20 cellular contexts compared by ENCODE assay signal in the genomic region with DNA sequence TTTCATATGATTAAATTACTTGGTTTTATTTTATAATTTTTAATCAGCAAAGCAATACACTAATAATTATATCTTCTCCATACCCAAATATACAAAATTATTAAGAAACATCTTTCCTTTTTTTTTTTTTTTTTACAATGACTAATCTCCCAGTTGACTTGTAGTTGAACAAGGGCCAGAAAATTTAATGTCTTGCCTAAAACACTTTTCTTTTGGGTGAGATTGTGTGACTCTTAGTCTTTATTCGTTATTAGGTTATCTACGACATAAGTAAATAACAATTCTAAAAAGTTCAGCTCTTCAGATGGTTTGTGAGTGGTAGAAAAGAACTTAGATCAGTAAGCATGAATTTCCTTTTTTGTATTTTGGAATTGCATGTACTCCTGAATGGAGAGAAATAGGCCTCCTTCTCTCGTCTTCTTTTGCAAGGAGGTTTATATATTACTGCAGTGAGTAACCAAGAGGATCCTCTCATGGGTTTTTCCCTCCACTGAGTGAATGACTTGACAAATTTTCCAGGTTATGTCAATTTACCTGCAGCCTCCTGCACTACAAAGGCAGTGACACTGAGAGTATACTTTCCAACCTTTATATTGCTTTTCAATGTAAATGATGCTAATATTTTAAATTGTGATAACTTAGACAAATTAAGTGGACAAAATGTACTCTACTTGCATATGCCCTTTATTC.
A peak's percentile ranks its signal among the peaks of the same experiment; 100 is the strongest.
DNase-seq lines count a peak whose midpoint lies in the region; ATAC-seq, FAIRE-seq and TF ChIP-seq lines count a peak whose summit lies in the region.
"Had no signal": no experiment of that assay in that cellular context is flagged by ENCODE, and none has a peak within 500 bp of the region (broad histone marks: within the 10 kb centered on the region; RNA-seq: fewer than 3 reads in every experiment).

No MANE protein-coding gene starts in this region.

- dilution Hi-C loops in IMR-90 (cut with HindIII; ENCODE audit: low sequenced_read_pairs, unreplicated experiment) = no loop called here

- no peaks in the 10 kb centered on the region for H4K20me1 ChIP-seq in IMR-90 (ENCODE audit: insufficient read depth, low read length)
- H4K20me1 ChIP-seq: BLaER1 had no signal

- no peak overlapping the region for H2BK5ac ChIP-seq in IMR-90 (ENCODE audit: low read depth, low read length, poor library complexity, severe bottlenecking)
- no peak overlapping the region for H2BK5ac ChIP-seq in neuronal stem cell (ENCODE audit: low read length)

- in situ Hi-C loops in IMR-90 (cut with MboI; ENCODE audit: low sequenced_read_pairs) = no loop called here

- FAIRE-seq in A549 (lab: Jason Lieb, UNC) (no peak), colon (lab: Jason Lieb, UNC) (peak; percentile 14)
- FAIRE-seq: D721Med, GM18507 had no signal

- TF ChIP-seq EP300 in A549 (IDR thresholded peaks at IDR 0.05) = no peak

- H4K91ac ChIP-seq in IMR-90 (ENCODE audit: insufficient read depth, low read depth, low read length) (no peak overlapping the region), neuronal stem cell (ENCODE audit: low read depth, low read length, poor library complexity) (no peak overlapping the region)

- H4K5ac ChIP-seq in IMR-90 (ENCODE audit: low read depth, low read length) = no peak overlapping the region

- H2BK12ac ChIP-seq in neuronal stem cell (ENCODE audit: low read length) = no peak overlapping the region

- no peaks in the 10 kb centered on the region for H3K27me3 ChIP-seq in IMR-90 (ENCODE audit: control insufficient read depth, insufficient read depth, low read length)
- H3K27me3 ChIP-seq in neuronal stem cell (ENCODE audit: control insufficient read depth in 3 of 3, insufficient read depth in 3 of 3, low read depth in 1 of 3, low read length in 3 of 3) = no peaks in the 10 kb centered on the region
- H3K27me3 ChIP-seq: BLaER1 had no signal

- H3K27ac ChIP-seq in A549 (0 out of 6 replicates have a peak overlapping the region, but pooled peaks of 1 of the 2 experiments have one; percentile 29), IMR-90 (ENCODE audit: insufficient read depth, low read length) (no peak overlapping the region), neuronal stem cell (replicated peaks; ENCODE audit: low read length) (no peak overlapping the region)
- H3K27ac ChIP-seq: BLaER1 had no signal

- H3K9ac ChIP-seq in IMR-90 (ENCODE audit: low read depth, low read length) (no peak overlapping the region), neuronal stem cell (ENCODE audit: low read depth, low read length, poor library complexity) (no peak overlapping the region)
- H3K9ac ChIP-seq: BLaER1, SK-N-SH had no signal

- H3K18ac ChIP-seq in IMR-90 (ENCODE audit: low read depth, low read length) = no peak overlapping the region
- H3K18ac ChIP-seq in neuronal stem cell (ENCODE audit: low read length) = no peak overlapping the region

- H3K9me3 ChIP-seq in A549 (no peaks in the 10 kb centered on the region), IMR-90 (ENCODE audit: control insufficient read depth, insufficient read depth, low read length) (no peaks in the 10 kb centered on the region), neuronal stem cell (replicated peaks in 1 of 2; ENCODE audit: control insufficient read depth in 2 of 2, insufficient read depth in 1 of 2, low read depth in 1 of 2, low read length in 2 of 2) (no peaks in the 10 kb centered on the region)
- H3K9me3 ChIP-seq: BLaER1, SK-N-SH had no signal

- 48% methylated on average over 3 of the region's 3 CpGs for WGBS in A549 (ENCODE audit: missing lambda C conversion rate)
- no CpG with 5 or more reads among the region's 3 CpGs for WGBS in IMR-90 (ENCODE audit: extremely low coverage in 2 of 2, insufficient read length in 1 of 2), 2 experiments
- no CpG with 5 or more reads among the region's 3 CpGs for WGBS in neuronal stem cell (ENCODE audit: extremely low coverage in 2 of 2, insufficient read length in 2 of 2, insufficient replicate concordance in 1 of 2), 2 donors

- H2AK5ac ChIP-seq in IMR-90 (ENCODE audit: low read depth, low read length) (no peak overlapping the region), neuronal stem cell (ENCODE audit: low read depth, low read length) (no peak overlapping the region)

- peaks cover 17% of the 10 kb centered on the region for H3K4me1 ChIP-seq in A549
- H3K4me1 ChIP-seq in IMR-90 (ENCODE audit: control insufficient read depth, insufficient read depth, low read length) = peaks cover 2% of the 10 kb centered on the region; the same call in 1 of the 2 replicates
- peaks cover 0 to 1% of the 10 kb centered on the region in 2 donors for H3K4me1 ChIP-seq in neuronal stem cell (ENCODE audit: control insufficient read depth in 2 of 2, insufficient read depth in 1 of 2, low read depth in 1 of 2, low read length in 2 of 2)
- H3K4me1 ChIP-seq: BLaER1 had no signal

- H2AFZ ChIP-seq in IMR-90 (replicated peaks; ENCODE audit: low read length, poor library complexity) (no peak overlapping the region), neuronal stem cell (ENCODE audit: low read length) (no peak overlapping the region)

- H3K4me2 ChIP-seq in A549 = 0 out of 3 replicates have a peak overlapping the region, but pooled peaks have one; percentile 17
- H3K4me2 ChIP-seq in IMR-90 (ENCODE audit: low read depth, low read length) = no peak overlapping the region
- no peak overlapping the region for H3K4me2 ChIP-seq in neuronal stem cell (ENCODE audit: insufficient read depth, low read length, poor library complexity, severe bottlenecking)
- H3K4me2 ChIP-seq: BLaER1, SK-N-SH had no signal

- H3K9me1 ChIP-seq in IMR-90 (ENCODE audit: insufficient read depth, low read length) = 0 out of 2 replicates have a peak, but pooled peaks cover under 1% of the 10 kb centered on the region

- H3K14ac ChIP-seq in IMR-90 (replicated peaks; ENCODE audit: low read depth, low read length) (no peak overlapping the region), neuronal stem cell (ENCODE audit: low read length) (no peak overlapping the region)

- H3K79me1 ChIP-seq in IMR-90 (ENCODE audit: low read depth in 1 of 2, low read length in 2 of 2) (no peaks in the 10 kb centered on the region), neuronal stem cell (ENCODE audit: low read depth, low read length) (no peaks in the 10 kb centered on the region)

- H3K4ac ChIP-seq in IMR-90 (ENCODE audit: low read depth, low read length) (no peak overlapping the region), neuronal stem cell (ENCODE audit: low read length) (no peak overlapping the region)

- no peak overlapping the region for H3K23ac ChIP-seq in IMR-90 (ENCODE audit: low read depth, low read length)
- no peak overlapping the region for H3K23ac ChIP-seq in neuronal stem cell (ENCODE audit: low read depth, low read length, poor library complexity)

- H3K4me3 ChIP-seq in A549 (no peak overlapping the region), IMR-90 (ENCODE audit: insufficient read depth, low read depth, low read length) (no peak overlapping the region), neuronal stem cell (ENCODE audit: low read length in 2 of 2) (no peak overlapping the region)
- H3K4me3 ChIP-seq: BLaER1 had no signal

- no TSS peak for BruUV-seq in IMR-90 (replicated peaks; lab: Mats Ljungman, UMichigan)

- no peak overlapping the region for H2AK9ac ChIP-seq in IMR-90 (replicated peaks; ENCODE audit: low read depth, low read length, poor library complexity)

- CTCF ChIA-PET in A549 (lab: Yijun Ruan, JAX) (no interaction called here), IMR-90 (lab: Yijun Ruan, JAX) (interaction anchor here (0.6 kb wide), 1 partner anchor 1181 kb away, joined by 3 read pairs; no protein-coding TSS in a partner anchor)

- H2BK15ac ChIP-seq in IMR-90 (ENCODE audit: low read depth, low read length) (no peak overlapping the region), neuronal stem cell (ENCODE audit: low read length) (no peak overlapping the region)

- intact Hi-C loops in IMR-90 (cut with micrococcal nuclease) = no loop called here

- POLR2A ChIA-PET in A549 (lab: Yijun Ruan, JAX) (no interaction called here), IMR-90 (lab: Charles Lee; ENCODE audit: unreplicated experiment) (no interaction called here)

- TF ChIP-seq CTCF in A549 (IDR thresholded peaks at IDR 0.05) (no peak), IMR-90 (conservative IDR thresholded peaks at IDR 0.05; ENCODE audit: low read depth, low read length) (no peak)

- H2BK120ac ChIP-seq in IMR-90 (ENCODE audit: low read depth, low read length) (no peak overlapping the region), neuronal stem cell (ENCODE audit: low read depth, low read length) (no peak overlapping the region)

- ATAC-seq in A549 (no peak), IMR-90 (ENCODE audit: low read depth) (no peak), HG02763 (IDR thresholded peaks at IDR 0.05; ENCODE audit: unreplicated experiment) (no peak)

- no peak overlapping the region for H4K8ac ChIP-seq in IMR-90 (ENCODE audit: low read depth in 2 of 2, low read length in 2 of 2)
- no peak overlapping the region for H4K8ac ChIP-seq in neuronal stem cell (ENCODE audit: low read depth, low read length)

- no peak for TF ChIP-seq POLR2A in A549 (IDR thresholded peaks at IDR 0.05; ENCODE audit: low read length)
- TF ChIP-seq POLR2A in IMR-90 (IDR thresholded peaks at IDR 0.05; ENCODE audit: low read depth, low read length) = no peak

- no peak overlapping the region for H2BK20ac ChIP-seq in IMR-90 (ENCODE audit: low read depth, low read length)

- TF ChIP-seq RAD21 in A549 (conservative IDR thresholded peaks at IDR 0.05 in 1 of 2, IDR thresholded peaks at IDR 0.05 in 1 of 2) (no peak), IMR-90 (IDR thresholded peaks at IDR 0.05; ENCODE audit: low read length) (no peak)

- H3K36me3 ChIP-seq in IMR-90 (ENCODE audit: control insufficient read depth, insufficient read depth, low read length) (no peaks in the 10 kb centered on the region), neuronal stem cell (replicated peaks in 1 of 2; ENCODE audit: control insufficient read depth in 2 of 2, insufficient read depth in 2 of 2, low read length in 2 of 2) (no peaks in the 10 kb centered on the region)
- H3K36me3 ChIP-seq: BLaER1 had no signal

- DNase-seq in A549 (ENCODE audit: low read depth in 1 of 2, low spot score in 1 of 2) (no peak), IMR-90 (no peak), renal cortical epithelial cell (ENCODE audit: low read depth) (peak; percentile 31), NCI-H2227 treated with DMSO at 0.1 percent for 48 hours (lab: John Stamatoyannopoulos, UW) (no peak), neuronal stem cell (ENCODE audit: low spot score) (no peak)
- DNase-seq: 8988T; CD4-positive, CD25-positive, alpha-beta regulatory T cell; H7; NCI-H1092 treated with DMSO at 0.1 percent for 48 hours; NCI-H1436; NCI-H187 treated with DMSO at 0.1 percent for 48 hours; NCI-H2171 treated with DMSO at 0.1 percent for 48 hours; NCI-H524 treated with DMSO at 0.1 percent for 48 hours; NCI-H774; SK-N-SH had no signal

- H3K56ac ChIP-seq in IMR-90 (ENCODE audit: extremely low read depth, insufficient read depth, low read length) = no peak overlapping the region

TF ChIP-seq in A549, 52 proteins besides CTCF, POLR2A, EP300 and RAD21:
- TF ChIP-seq MAFK (IDR thresholded peaks at IDR 0.05; ENCODE audit: partially characterized antibody) = peak; percentile 22
- no peak for TF ChIP-seq CHD4 (IDR thresholded peaks at IDR 0.05; ENCODE audit: borderline replicate concordance)
TF ChIP-seq in A549: peak in this region for 1.

TF ChIP-seq in IMR-90, 13 proteins besides CTCF, POLR2A, EP300 and RAD21:
- TF ChIP-seq FOS (IDR thresholded peaks at IDR 0.05; ENCODE audit: low read depth, low read length) (no peak), NFE2L2 (IDR thresholded peaks at IDR 0.05; ENCODE audit: low read depth, low read length) (0 out of 2 replicates have a peak, but pooled peaks have one; percentile 23)
